ENCODE assay signal across 1 cellular context in the genomic region with DNA sequence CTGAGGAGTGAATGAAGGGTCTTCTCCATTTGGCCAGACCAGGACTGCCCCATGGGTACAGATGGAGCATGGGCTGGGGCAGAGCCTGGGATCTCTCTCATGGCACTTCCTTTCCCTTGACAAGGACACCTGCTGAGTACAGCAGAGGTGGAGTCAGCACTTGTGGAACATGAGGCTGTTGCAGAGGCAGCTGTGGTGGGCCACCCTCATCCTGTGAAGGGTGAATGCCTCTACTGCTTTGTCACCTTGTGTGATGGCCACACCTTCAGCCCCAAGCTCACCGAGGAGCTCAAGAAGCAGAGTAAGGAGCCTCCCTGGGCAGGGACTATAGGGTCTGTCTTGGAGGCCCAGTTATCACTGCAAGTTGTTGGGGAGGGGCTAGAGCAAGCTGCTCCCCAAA.
TF ChIP-seq lines count a peak whose summit lies in the region.

No MANE protein-coding gene starts in this region.

TF ChIP-seq in HepG2, 621 proteins besides CTCF, POLR2A, EP300 and RAD21:
- TF ChIP-seq ZNF891 (CRISPR knock-in tag; IDR thresholded peaks at IDR 0.05) (0 out of 2 replicates have a peak, but pooled peaks have one; percentile 45), ZNF3 (CRISPR knock-in tag; IDR thresholded peaks at IDR 0.05) (no peak)
